In the genomic region with DNA sequence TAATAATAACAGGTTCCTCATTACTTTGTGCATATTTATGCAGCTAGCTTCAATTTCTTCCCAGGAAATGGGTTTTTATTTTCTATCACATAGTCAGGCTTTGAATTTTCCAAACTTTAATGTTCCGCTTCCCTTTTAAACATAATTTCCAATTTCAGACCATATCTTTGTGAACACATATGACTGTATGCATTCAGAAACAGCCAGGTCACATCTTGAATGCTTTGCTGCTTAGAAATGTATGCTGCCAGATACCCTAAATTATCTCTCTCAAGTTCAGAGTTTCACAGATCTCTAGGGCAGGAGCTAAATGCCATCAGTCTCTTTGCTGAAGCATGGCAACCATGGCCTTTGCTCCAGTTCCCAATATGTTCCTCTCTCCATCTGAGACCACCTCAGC, we compare ENCODE assay signal across 28 cellular contexts.
"Had no signal": no experiment of that assay in that cellular context is flagged by ENCODE, and none has a peak within 500 bp of the region (broad histone marks: within the 10 kb centered on the region; RNA-seq: fewer than 3 reads in every experiment).

No MANE protein-coding gene starts in this region.

- H3K9me3 ChIP-seq: colonic mucosa, gastrocnemius medialis had no signal

- FAIRE-seq: colon, endometrium, endothelial cell of umbilical vein, frontal cortex had no signal

- H3K27me3 ChIP-seq: colonic mucosa, esophagus muscularis mucosa, esophagus squamous epithelium, foreskin keratinocyte, gastrocnemius medialis, gastroesophageal sphincter, heart left ventricle, heart right ventricle had no signal

- ATAC-seq: effector memory CD8-positive, alpha-beta T cell; esophagus mucosa; foreskin keratinocyte; gastrocnemius medialis; gastroesophageal sphincter; heart left ventricle; heart right ventricle had no signal

- DNase-seq: colonic mucosa; cortex of kidney; dermis blood vessel endothelial cell; dorsolateral prefrontal cortex; effector CD4-positive, alpha-beta T cell; effector CD8-positive, alpha-beta T cell; effector memory CD4-positive, alpha-beta T cell; effector memory CD8-positive, alpha-beta T cell; endodermal cell; erythroblast; esophagus squamous epithelium; foreskin fibroblast; foreskin keratinocyte; foreskin melanocyte; gastrocnemius medialis; glutamatergic neuron; head of caudate nucleus; heart left ventricle; heart right ventricle had no signal

- H3K36me3 ChIP-seq: colonic mucosa, esophagus muscularis mucosa, esophagus squamous epithelium, gastrocnemius medialis, gastroesophageal sphincter, heart left ventricle, heart right ventricle had no signal

- H3K4me3 ChIP-seq: colonic mucosa, coronary artery, dorsolateral prefrontal cortex, esophagus muscularis mucosa, esophagus squamous epithelium, gastrocnemius medialis, gastroesophageal sphincter, heart left ventricle, heart right ventricle had no signal

- H3K27ac ChIP-seq: colonic mucosa, coronary artery, dorsolateral prefrontal cortex, epithelial cell of prostate, esophagus muscularis mucosa, esophagus squamous epithelium, foreskin keratinocyte, gastrocnemius medialis, gastroesophageal sphincter, heart left ventricle, heart right ventricle had no signal

- H3K4me1 ChIP-seq: colonic mucosa, esophagus muscularis mucosa, esophagus squamous epithelium, foreskin keratinocyte, gastrocnemius medialis, gastroesophageal sphincter, heart left ventricle, heart right ventricle had no signal
